Comparison of ENCODE assay signal across 25 cellular contexts in genomic region chr5:2553611-2554010, GRCh38.
"Had no signal": no experiment of that assay in that cellular context is flagged by ENCODE, and none has a peak within 500 bp of the region (broad histone marks: within the 10 kb centered on the region; RNA-seq: fewer than 3 reads in every experiment).

No MANE protein-coding gene starts in this region.

- H3K36me3 Mint-ChIP-seq: stimulated activated effector memory CD8-positive, alpha-beta T cell treated with anti-CD3 and anti-CD28 coated beads, Interleukin-12 subunit alpha, Interleukin-12 subunit beta, amount 100 ng/mL, for 72 hours had no signal

- H3K4me3 Mint-ChIP-seq: immature natural killer cell; mesothelial cell of epicardium; naive B cell; natural killer cell; nephron progenitor cell; stimulated activated effector memory CD8-positive, alpha-beta T cell treated with anti-CD3 and anti-CD28 coated beads, Interleukin-12 subunit alpha, Interleukin-12 subunit beta, amount 100 ng/mL, for 72 hours; stimulated activated naive CD8-positive, alpha-beta T cell treated with anti-CD3 and anti-CD28 coated beads, Interleukin-15, Interleukin-2, amounts not matched to agents 100 ng/mL and 50 ng/mL, for 24 hours had no signal

- ATAC-seq: natural killer cell; stimulated activated effector memory CD8-positive, alpha-beta T cell treated with anti-CD3 and anti-CD28 coated beads, Interleukin-12 subunit alpha, Interleukin-12 subunit beta, amount 100 ng/mL, for 72 hours; upper lobe of right lung had no signal

- DNase-seq: hypothalamus; immature natural killer cell; kidney; left ventricle myocardium inferior; mesendoderm; naive B cell; natural killer cell; nephron progenitor cell; ovary; sigmoid colon; small intestine; spleen; stimulated activated CD4-positive, alpha-beta T cell treated with anti-CD3 and anti-CD28 coated beads, Interleukin-4, amount 100 ng/mL, for 24 hours; stimulated activated naive CD4-positive, alpha-beta T cell; tibial artery; trophoblast cell; upper lobe of right lung had no signal

- H3K27ac ChIP-seq: left ventricle myocardium inferior, ovary, right atrium auricular region, sigmoid colon, spleen, suprapubic skin, thoracic aorta, tibial artery, upper lobe of right lung had no signal

- H3K4me3 ChIP-seq: left ventricle myocardium inferior, lung, ovary, right atrium auricular region, sigmoid colon, spleen, suprapubic skin, thoracic aorta, tibial artery, upper lobe of right lung had no signal

- H3K9me3 ChIP-seq: ovary had no signal

- H3K27ac Mint-ChIP-seq: immature natural killer cell; mesothelial cell of epicardium; natural killer cell; nephron progenitor cell; progenitor cell of endocrine pancreas; stimulated activated effector memory CD8-positive, alpha-beta T cell treated with anti-CD3 and anti-CD28 coated beads, Interleukin-12 subunit alpha, Interleukin-12 subunit beta, amount 100 ng/mL, for 72 hours; stimulated activated naive CD8-positive, alpha-beta T cell treated with anti-CD3 and anti-CD28 coated beads, Interleukin-15, Interleukin-2, amounts not matched to agents 100 ng/mL and 50 ng/mL, for 24 hours had no signal

- H3K4me1 Mint-ChIP-seq: immature natural killer cell; naive B cell; natural killer cell; nephron progenitor cell; stimulated activated effector memory CD8-positive, alpha-beta T cell treated with anti-CD3 and anti-CD28 coated beads, Interleukin-12 subunit alpha, Interleukin-12 subunit beta, amount 100 ng/mL, for 72 hours had no signal

- H3K36me3 ChIP-seq: left ventricle myocardium inferior, ovary, right atrium auricular region, sigmoid colon, spleen, suprapubic skin, thoracic aorta, tibial artery, upper lobe of right lung had no signal

- H3K4me1 ChIP-seq: left ventricle myocardium inferior, right atrium auricular region, sigmoid colon, spleen, suprapubic skin, tibial artery, upper lobe of right lung had no signal

- H3K27me3 Mint-ChIP-seq: naive B cell; stimulated activated naive CD8-positive, alpha-beta T cell treated with anti-CD3 and anti-CD28 coated beads, Interleukin-15, Interleukin-2, amounts not matched to agents 100 ng/mL and 50 ng/mL, for 24 hours had no signal
